In genomic region chr21:32508975-32509374, GRCh38 we compare ENCODE assay signal across 7 cellular contexts.
DNase-seq lines count a peak whose midpoint lies in the region; ATAC-seq and TF ChIP-seq lines count a peak whose summit lies in the region.
"Not testable (repeated sequence)": the region's sequence is repeated elsewhere in the genome, so short reads cannot be mapped to it uniquely, and the experiment has no call there.

No MANE protein-coding gene starts in this region.

- not testable (repeated sequence) for H3K14ac ChIP-seq in trophoblast cell (ENCODE audit: low read length)

- H2BK12ac ChIP-seq in trophoblast cell (ENCODE audit: low read length) = not testable (repeated sequence)

- H3K79me2 ChIP-seq in trophoblast cell (ENCODE audit: control insufficient read depth, insufficient read depth, low read length, poor library complexity) = not testable (repeated sequence)

- intact Hi-C loops in dorsolateral prefrontal cortex (cut with DNase I) = not testable (repeated sequence)
- intact Hi-C loops in left ventricle myocardium inferior (cut with micrococcal nuclease) = loop anchor here (10.0 kb wide), 1 partner anchor 56 kb away; no protein-coding TSS in a partner anchor

- H2BK5ac ChIP-seq in trophoblast cell (ENCODE audit: low read depth, low read length, poor library complexity) = not testable (repeated sequence)

- H2BK120ac ChIP-seq in trophoblast cell (ENCODE audit: insufficient read depth, low read length, poor library complexity) = not testable (repeated sequence)

- H3K4me3 Mint-ChIP-seq in stimulated activated effector memory CD8-positive, alpha-beta T cell treated with anti-CD3 and anti-CD28 coated beads, Interleukin-12 subunit alpha, Interleukin-12 subunit beta, amount 100 ng/mL, for 72 hours = not testable (repeated sequence)

- not testable (repeated sequence) for H2AK5ac ChIP-seq in trophoblast cell (ENCODE audit: low read length)

- TF ChIP-seq CTCF in dorsolateral prefrontal cortex (IDR thresholded peaks at IDR 0.05 in 54 of 56, conservative IDR thresholded peaks at IDR 0.05 in 2 of 56; ENCODE audit: low read depth in 1 of 56, partially characterized antibody in 56 of 56); cardiac muscle cell (IDR thresholded peaks at IDR 0.05; ENCODE audit: low read depth, low read length); left ventricle myocardium inferior (IDR thresholded peaks at IDR 0.05; ENCODE audit: borderline replicate concordance): not testable (repeated sequence)

- ATAC-seq in stimulated activated effector memory CD8-positive, alpha-beta T cell treated with anti-CD3 and anti-CD28 coated beads, Interleukin-12 subunit alpha, Interleukin-12 subunit beta, amount 100 ng/mL, for 72 hours = not testable (repeated sequence)

- H3K9me3 Mint-ChIP-seq in stimulated activated effector memory CD8-positive, alpha-beta T cell treated with anti-CD3 and anti-CD28 coated beads, Interleukin-12 subunit alpha, Interleukin-12 subunit beta, amount 100 ng/mL, for 72 hours = not testable (repeated sequence)

- H3K9ac ChIP-seq in BLaER1 treated with 17β-estradiol and CSF1 and Interleukin-3, amounts not matched to agents 10 nM and 100 nM; trophoblast cell (ENCODE audit: low read length): not testable (repeated sequence)

- 0 out of 22 replicates have a peak, but pooled peaks cover 0 to 11% (median 0%) of the 10 kb centered on the region in 11 experiments for H3K9me3 ChIP-seq in BLaER1 treated with 17β-estradiol and CSF1 and Interleukin-3, amounts not matched to agents 10 nM and 100 nM (replicated peaks in 1 of 11)
- H3K9me3 ChIP-seq in cardiac muscle cell (ENCODE audit: low read depth); left ventricle myocardium inferior (replicated peaks); trophoblast cell (ENCODE audit: insufficient read depth, low read depth, low read length): not testable (repeated sequence)

- not testable (repeated sequence) for H4K20me1 ChIP-seq in BLaER1 treated with 17β-estradiol and CSF1 and Interleukin-3, amounts not matched to agents 10 nM and 100 nM

- H3K23ac ChIP-seq in trophoblast cell (ENCODE audit: low read length) = not testable (repeated sequence)

- H3K27me3 ChIP-seq in BLaER1 treated with 17β-estradiol and CSF1 and Interleukin-3, amounts not matched to agents 10 nM and 100 nM; dorsolateral prefrontal cortex; cardiac muscle cell; left ventricle myocardium inferior (ENCODE audit: low read depth); trophoblast cell (ENCODE audit: insufficient read depth, low read length): not testable (repeated sequence)

- not testable (repeated sequence) for H3K4ac ChIP-seq in trophoblast cell (ENCODE audit: low read depth, low read length)

- H3K4me3 ChIP-seq in BLaER1 treated with 17β-estradiol and CSF1 and Interleukin-3, amounts not matched to agents 10 nM and 100 nM; dorsolateral prefrontal cortex; cardiac muscle cell; left ventricle myocardium inferior: not testable (repeated sequence)
- H3K4me3 ChIP-seq in trophoblast cell (ENCODE audit: low read depth, low read length) = peak overlapping the region; percentile 44

- H3K4me2 ChIP-seq in BLaER1 treated with 17β-estradiol and CSF1 and Interleukin-3, amounts not matched to agents 10 nM and 100 nM = peak overlapping the region in 8 of 11 experiments; percentile 49 to 77 (median 70); a peak in 17 of 22 replicates
- not testable (repeated sequence) for H3K4me2 ChIP-seq in trophoblast cell (ENCODE audit: low read length)

- WGBS in trophoblast cell (ENCODE audit: extremely low coverage, insufficient coverage, insufficient read length) = no CpG with 5 or more reads among the region's 2 CpGs

- H3K79me1 ChIP-seq in trophoblast cell (ENCODE audit: low read length) = not testable (repeated sequence)

- not testable (repeated sequence) for H4K8ac ChIP-seq in trophoblast cell (ENCODE audit: low read depth, low read length)

- H2AFZ ChIP-seq in trophoblast cell (ENCODE audit: insufficient read depth, low read length, poor library complexity) = not testable (repeated sequence)

- not testable (repeated sequence) for H3K36me3 ChIP-seq in BLaER1 treated with 17β-estradiol and CSF1 and Interleukin-3, amounts not matched to agents 10 nM and 100 nM; cardiac muscle cell; trophoblast cell (ENCODE audit: control insufficient read depth in 1 of 2, insufficient read depth in 2 of 2, low read length in 2 of 2)
- H3K36me3 ChIP-seq in left ventricle myocardium inferior = peaks cover 58% of the 10 kb centered on the region

- peak overlapping the region; percentile 9 for H3K27ac Mint-ChIP-seq in stimulated activated effector memory CD8-positive, alpha-beta T cell treated with anti-CD3 and anti-CD28 coated beads, Interleukin-12 subunit alpha, Interleukin-12 subunit beta, amount 100 ng/mL, for 72 hours

- DNase-seq in dorsolateral prefrontal cortex; cardiac muscle cell (ENCODE audit: low read depth in 1 of 2, low spot score in 1 of 2); left ventricle myocardium inferior; trophoblast cell; stimulated activated effector memory CD8-positive, alpha-beta T cell treated with anti-CD3 and anti-CD28 coated beads, Interleukin-12 subunit alpha, Interleukin-12 subunit beta, amount 100 ng/mL, for 72 hours (ENCODE audit: low spot score in 2 of 2): not testable (repeated sequence)
- peak; percentile 19 for DNase-seq in myocyte (ENCODE audit: low read depth)

- H3K4me1 ChIP-seq in BLaER1 treated with 17β-estradiol and CSF1 and Interleukin-3, amounts not matched to agents 10 nM and 100 nM = peaks cover 8 to 45% (median 34%) of the 10 kb centered on the region in 10 experiments; a peak in 16 of 20 replicates
- H3K4me1 ChIP-seq in cardiac muscle cell (ENCODE audit: low read depth) = peaks cover 10% of the 10 kb centered on the region
- peaks cover 21% of the 10 kb centered on the region for H3K4me1 ChIP-seq in left ventricle myocardium inferior
- H3K4me1 ChIP-seq in trophoblast cell (ENCODE audit: control insufficient read depth in 1 of 2, insufficient read depth in 2 of 2, low read length in 2 of 2) = not testable (repeated sequence)

- H3K18ac ChIP-seq in trophoblast cell (ENCODE audit: low read length) = not testable (repeated sequence)

- not testable (repeated sequence) for H3K4me1 Mint-ChIP-seq in stimulated activated effector memory CD8-positive, alpha-beta T cell treated with anti-CD3 and anti-CD28 coated beads, Interleukin-12 subunit alpha, Interleukin-12 subunit beta, amount 100 ng/mL, for 72 hours

- not testable (repeated sequence) for H4K12ac ChIP-seq in trophoblast cell (ENCODE audit: low read depth, low read length)

- peak overlapping the region in 2 of 11 experiments; percentile 63 to 67; a peak in 2 of 22 replicates for H3K27ac ChIP-seq in BLaER1 treated with 17β-estradiol and CSF1 and Interleukin-3, amounts not matched to agents 10 nM and 100 nM
- H3K27ac ChIP-seq in dorsolateral prefrontal cortex = peak overlapping the region in 38 of 59 donors; percentile 2 to 74 (median 39)
- peak overlapping the region; percentile 91 for H3K27ac ChIP-seq in cardiac muscle cell
- peak overlapping the region; percentile 36 for H3K27ac ChIP-seq in left ventricle myocardium inferior (replicated peaks)
- not testable (repeated sequence) for H3K27ac ChIP-seq in trophoblast cell (ENCODE audit: low read depth, low read length)

- peaks cover 16% of the 10 kb centered on the region for H3K36me3 Mint-ChIP-seq in stimulated activated effector memory CD8-positive, alpha-beta T cell treated with anti-CD3 and anti-CD28 coated beads, Interleukin-12 subunit alpha, Interleukin-12 subunit beta, amount 100 ng/mL, for 72 hours

- H4K91ac ChIP-seq in trophoblast cell (ENCODE audit: low read depth, low read length) = not testable (repeated sequence)
